ENCODE assay signal across 7 cellular contexts in the genomic region with DNA sequence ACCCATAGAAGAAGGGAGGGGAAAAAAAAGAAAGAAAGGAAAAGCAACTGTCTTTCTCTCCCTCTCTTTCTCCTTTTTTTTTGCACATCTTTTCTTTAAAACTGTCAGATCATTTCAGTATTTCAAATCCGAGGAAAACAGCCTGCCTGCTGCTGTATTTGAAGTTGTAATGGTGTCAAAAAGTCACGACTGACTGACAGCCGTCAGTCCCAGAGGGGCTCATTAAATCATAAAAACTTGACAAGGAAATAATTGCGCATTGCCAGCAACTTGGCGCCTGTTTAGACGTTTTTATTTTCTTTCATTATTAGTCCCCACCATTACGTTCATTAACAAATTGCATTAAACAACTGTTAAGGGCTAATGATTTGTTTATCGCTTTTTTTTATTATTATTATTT.
"Had no signal": no experiment of that assay in that cellular context is flagged by ENCODE, and none has a peak within 500 bp of the region (broad histone marks: within the 10 kb centered on the region; RNA-seq: fewer than 3 reads in every experiment).

No MANE protein-coding gene starts in this region.

- H3K9ac ChIP-seq: GM23248 had no signal

- H3K36me3 ChIP-seq: HAP-1 had no signal

- ATAC-seq: HCT116 had no signal

- DNase-seq: GM23248, GOT3, H7, IMR-90, KBM-7 had no signal

- H3K9me3 ChIP-seq: HAP-1 had no signal

- H3K27ac ChIP-seq: GM23248 had no signal

- H3K4me3 ChIP-seq: GM23248, HAP-1 had no signal

- H2AFZ ChIP-seq: GM23248 had no signal
